In the genomic region with DNA sequence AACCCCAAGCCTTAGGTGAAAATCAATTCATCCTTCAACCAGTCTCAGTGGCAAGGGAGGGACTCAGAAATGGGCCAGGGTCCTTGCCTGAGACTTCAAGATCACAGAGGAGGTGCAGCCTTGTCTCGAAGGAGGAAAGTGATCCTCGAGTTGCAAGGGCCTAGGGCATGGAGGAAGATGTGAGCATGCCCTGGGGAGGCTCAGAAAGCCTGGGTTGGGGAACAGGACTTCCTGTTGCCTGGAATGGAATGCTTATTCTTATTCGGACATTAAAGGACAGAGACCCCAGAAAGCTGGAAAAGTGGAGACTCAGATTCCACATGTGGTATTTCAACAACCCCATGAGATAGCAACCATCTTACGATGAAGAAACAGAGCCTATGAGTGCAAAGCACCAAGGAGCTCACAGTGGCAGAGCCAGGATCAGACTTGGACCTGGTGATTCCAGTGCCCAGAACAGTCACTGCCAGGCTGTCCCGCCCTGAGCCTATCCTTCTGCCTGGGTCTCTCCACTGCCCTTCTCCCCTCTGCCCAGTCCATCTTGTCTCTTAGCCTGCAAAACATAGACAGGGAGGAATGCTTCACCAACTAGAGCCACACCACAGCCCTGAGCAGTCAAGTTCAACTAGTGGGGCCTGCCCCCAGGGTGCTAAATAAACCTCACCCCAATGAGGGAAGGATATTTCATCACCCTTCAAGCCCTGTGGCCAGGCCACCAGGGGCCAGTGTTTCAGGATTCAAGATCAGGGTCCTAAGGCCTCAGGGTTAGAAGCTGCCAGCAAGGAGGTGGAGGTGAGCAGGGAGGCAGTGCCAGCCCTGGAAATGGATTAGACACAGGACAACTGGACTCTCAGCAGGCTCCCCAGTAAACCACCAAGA, we compare ENCODE assay signal across 16 cellular contexts. TPM values are rescaled to one million over a fixed set of nuclear protein-coding genes. Genes with fewer than 3 reads are reported as not detected.
DNase-seq lines count a peak whose midpoint lies in the region; ATAC-seq and TF ChIP-seq lines count a peak whose summit lies in the region.
"Had no signal": no experiment of that assay in that cellular context is flagged by ENCODE, and none has a peak within 500 bp of the region (broad histone marks: within the 10 kb centered on the region; RNA-seq: fewer than 3 reads in every experiment).

No MANE protein-coding gene starts in this region.

- in situ Hi-C loops in brain microvascular endothelial cell (cut with HindIII; ENCODE audit: low pct_ligation_motif_present, low sequenced_read_pairs) = no loop called here

- TF ChIP-seq CTCF in brain microvascular endothelial cell (IDR thresholded peaks at IDR 0.05; ENCODE audit: low read depth, low read length, missing control alignments) (peak; percentile 24), neutrophil (IDR thresholded peaks at IDR 0.05) (no peak), hepatocyte (IDR thresholded peaks at IDR 0.05; ENCODE audit: poor library complexity) (no peak)

- DNase-seq in GM03348 (ENCODE audit: low spot score) = peak; percentile 39
- peak; percentile 28 for DNase-seq in MG63
- DNase-seq in brain microvascular endothelial cell = no peak
- DNase-seq in HPDE6-E6E7 (ENCODE audit: extremely low spot score) = no peak
- DNase-seq in hepatocyte (ENCODE audit: low spot score) = no peak
- DNase-seq in HCEC 1CT = no peak
- DNase-seq: activated naive CD4-positive, alpha-beta T cell treated with anti-CD3 and anti-CD28 coated beads for 36 hours; heart left ventricle; left colon; naive thymus-derived CD8-positive, alpha-beta T cell; NCI-H1105 treated with DMSO at 0.1 percent for 48 hours; NCI-H510A treated with DMSO at 0.1 percent for 48 hours; SJCRH30 had no signal

- H3K4me3 ChIP-seq in MG63 (no peak overlapping the region), brain microvascular endothelial cell (ENCODE audit: low read depth, low read length) (no peak overlapping the region), neutrophil (ENCODE audit: low read depth in 1 of 2, low read length in 1 of 2) (peak overlapping the region; percentile 24 to 35), hepatocyte (no peak overlapping the region)
- H3K4me3 ChIP-seq: heart left ventricle, SJCRH30 had no signal

- H3K27ac ChIP-seq in brain microvascular endothelial cell = no peak overlapping the region
- peak overlapping the region; percentile 84 for H3K27ac ChIP-seq in neutrophil
- H3K27ac ChIP-seq in hepatocyte = no peak overlapping the region
- H3K27ac ChIP-seq: SJCRH30, VCaP had no signal

- H3K9me3 ChIP-seq in MG63 = peaks cover 10% of the 10 kb centered on the region
- no peaks in the 10 kb centered on the region for H3K9me3 ChIP-seq in neutrophil
- no peaks in the 10 kb centered on the region for H3K9me3 ChIP-seq in hepatocyte (ENCODE audit: low read depth)
- H3K9me3 ChIP-seq: heart left ventricle, SJCRH30 had no signal

- no peaks in the 10 kb centered on the region for H3K27me3 ChIP-seq in MG63
- no peaks in the 10 kb centered on the region for H3K27me3 ChIP-seq in brain microvascular endothelial cell (replicated peaks)
- no peaks in the 10 kb centered on the region for H3K27me3 ChIP-seq in neutrophil
- H3K27me3 ChIP-seq in hepatocyte = no peaks in the 10 kb centered on the region
- H3K27me3 ChIP-seq: heart left ventricle, SJCRH30 had no signal

- H3K4me2 ChIP-seq in hepatocyte = no peak overlapping the region

- WGBS in hepatocyte (ENCODE audit: low lambda C conversion rate, missing lambda C conversion rate) = 86% methylated on average over 5 of the region's 5 CpGs

- H3K36me3 ChIP-seq in MG63 (peaks cover 9% of the 10 kb centered on the region; the same call in 1 of the 2 replicates), brain microvascular endothelial cell (replicated peaks) (no peaks in the 10 kb centered on the region), neutrophil (peaks cover 37% of the 10 kb centered on the region), hepatocyte (replicated peaks; ENCODE audit: insufficient read depth, low read depth) (no peaks in the 10 kb centered on the region)
- H3K36me3 ChIP-seq: heart left ventricle, SJCRH30 had no signal

- no peaks in the 10 kb centered on the region for H4K20me1 ChIP-seq in hepatocyte (ENCODE audit: insufficient read depth, poor library complexity, severe bottlenecking)

- no peak for ATAC-seq in HG02852 (IDR thresholded peaks at IDR 0.05; ENCODE audit: unreplicated experiment)
- ATAC-seq: naive thymus-derived CD8-positive, alpha-beta T cell had no signal

- H3K79me2 ChIP-seq in hepatocyte = no peaks in the 10 kb centered on the region

- no peaks in the 10 kb centered on the region for H3K9me2 ChIP-seq in hepatocyte (replicated peaks; ENCODE audit: insufficient read depth)

- no peak overlapping the region for H2AFZ ChIP-seq in hepatocyte

- H3K4me1 ChIP-seq in neutrophil (ENCODE audit: control insufficient read depth in 1 of 2, insufficient read depth in 1 of 2, low read depth in 1 of 2, low read length in 1 of 2) (peaks cover 36 to 59% of the 10 kb centered on the region in 2 experiments), hepatocyte (ENCODE audit: insufficient read depth) (peaks cover under 1% of the 10 kb centered on the region)

RNA-seq across cellular contexts. Expression of a gene that starts 21.9 kb away (rescaled TPM):
- 1.3 and 3.5 TPM in 2 replicates for total RNA-seq in MG63 (2014; rRNA removed; shearing (Covaris generic); ENCODE audit: low replicate concordance)
- 4.9 and 7.3 TPM in 2 replicates for total RNA-seq in hepatocyte
- polyA plus RNA-seq in hepatocyte = 4.4 and 5.1 TPM in 2 replicates

Comparison
In these comparisons a context has a peak if more than half of its experiments do, and no peak if none do; other contexts are left out.
1. DNase-seq: peak in GM03348 (single experiment) and MG63 (single experiment); none in brain microvascular endothelial cell (single experiment), HPDE6-E6E7 (single experiment), hepatocyte (single experiment) and HCEC 1CT (single experiment).
2. H3K4me3 ChIP-seq: peak in neutrophil (2 of 2); none in MG63 (single experiment), brain microvascular endothelial cell (single experiment) and hepatocyte (single experiment).